37 cellular contexts compared by ENCODE assay signal in genomic region chr2:227595797-227596196, GRCh38. TPM values are rescaled to one million over a fixed set of nuclear protein-coding genes. Genes with fewer than 3 reads are reported as not detected.
"Had no signal": no experiment of that assay in that cellular context is flagged by ENCODE, and none has a peak within 500 bp of the region (broad histone marks: within the 10 kb centered on the region; RNA-seq: fewer than 3 reads in every experiment).

No MANE protein-coding gene starts in this region.

- H3K27ac ChIP-seq: dorsolateral prefrontal cortex, epithelial cell of prostate, foreskin keratinocyte, gastroesophageal sphincter, heart left ventricle, hepatocyte, neural progenitor cell, ovary, psoas muscle, skin epidermis, spleen, testis, tibial artery had no signal

- H3K79me2 ChIP-seq: hepatocyte had no signal

- DNase-seq: dorsolateral prefrontal cortex; effector CD4-positive, alpha-beta T cell; foreskin keratinocyte; heart left ventricle; kidney; mucosa of descending colon; naive thymus-derived CD4-positive, alpha-beta T cell; nucleus accumbens; ovary; posterior cingulate gyrus; psoas muscle; right cardiac atrium; spleen; stimulated activated CD4-positive, alpha-beta T cell treated with anti-CD3 and anti-CD28 coated beads, Interleukin-4, amount 100 ng/mL, for 4 hours; stimulated activated naive CD8-positive, alpha-beta T cell treated with anti-CD3 and anti-CD28 coated beads, Interleukin-15, Interleukin-2, amounts not matched to agents 100 U/mL and 50 U/mL, for 24 hours; substantia nigra; testis; tibial artery had no signal

- H3K27me3 ChIP-seq: hepatocyte, neural progenitor cell, ovary, testis, tibial artery had no signal

- ATAC-seq: esophagus mucosa; foreskin keratinocyte; gastroesophageal sphincter; heart left ventricle; left lobe of liver; mucosa of descending colon; naive thymus-derived CD4-positive, alpha-beta T cell; psoas muscle; right cardiac atrium; stimulated activated memory B cell treated with anti-CD40 and anti-IgM and Interleukin-4, amounts not matched to agents 10 μg/mL and 1 μg/mL and 100 μg/mL, for 72 hours; stimulated activated naive CD8-positive, alpha-beta T cell treated with anti-CD3 and anti-CD28 coated beads, Interleukin-15, Interleukin-2, amounts not matched to agents 100 U/mL and 50 U/mL, for 24 hours had no signal

- H3K4me3 ChIP-seq: dorsolateral prefrontal cortex, gastroesophageal sphincter, heart left ventricle, hepatocyte, lung, mucosa of descending colon, neural progenitor cell, ovary, psoas muscle, skin epidermis, spleen, testis, tibial artery had no signal

- H3K9me3 ChIP-seq: gastroesophageal sphincter, heart left ventricle, mucosa of descending colon, ovary, psoas muscle, spleen, testis, tibial artery had no signal

- H3K27ac Mint-ChIP-seq: memory B cell; mesothelial cell of epicardium; naive thymus-derived CD4-positive, alpha-beta T cell; nephron; neural progenitor cell; stimulated activated memory B cell treated with anti-CD40 and anti-IgM and Interleukin-4, amounts not matched to agents 10 μg/mL and 1 μg/mL and 100 μg/mL, for 72 hours; type B pancreatic cell had no signal

- H3K4me1 Mint-ChIP-seq: stimulated activated memory B cell treated with anti-CD40 and anti-IgM and Interleukin-4, amounts not matched to agents 10 μg/mL and 1 μg/mL and 100 μg/mL, for 72 hours had no signal

- H3K4me3 Mint-ChIP-seq: memory B cell; mesothelial cell of epicardium; naive thymus-derived CD4-positive, alpha-beta T cell; nephron; neural progenitor cell; stimulated activated memory B cell treated with anti-CD40 and anti-IgM and Interleukin-4, amounts not matched to agents 10 μg/mL and 1 μg/mL and 100 μg/mL, for 72 hours; type B pancreatic cell had no signal

- H3K4me1 ChIP-seq: foreskin keratinocyte, gastroesophageal sphincter, heart left ventricle, neural progenitor cell, psoas muscle, spleen, testis, tibial artery had no signal

- H3K9ac ChIP-seq: neural progenitor cell had no signal

- H3K9me3 Mint-ChIP-seq: memory B cell; mesothelial cell of epicardium; nephron; stimulated activated memory B cell treated with anti-CD40 and anti-IgM and Interleukin-4, amounts not matched to agents 10 μg/mL and 1 μg/mL and 100 μg/mL, for 72 hours; type B pancreatic cell had no signal

- H3K36me3 ChIP-seq: gastroesophageal sphincter, heart left ventricle, neural progenitor cell, ovary, spleen, tibial artery had no signal

- H3K4me2 ChIP-seq: hepatocyte, neural progenitor cell had no signal

- FAIRE-seq: colon, kidney had no signal

- H3K36me3 Mint-ChIP-seq: memory B cell; mesothelial cell of epicardium; neural progenitor cell; stimulated activated memory B cell treated with anti-CD40 and anti-IgM and Interleukin-4, amounts not matched to agents 10 μg/mL and 1 μg/mL and 100 μg/mL, for 72 hours; type B pancreatic cell had no signal

RNA-seq across cellular contexts. Expression of gene SCYGR2, which starts 2.9 kb away (rescaled TPM):
- total RNA-seq: cerebellum; dorsolateral prefrontal cortex; esophagus mucosa; fibroblast of lung; foreskin keratinocyte; gastroesophageal sphincter; heart left ventricle; hepatocyte; kidney; left lobe of liver; liver; lung; mesothelial cell of epicardium; mucosa of descending colon; naive thymus-derived CD4-positive, alpha-beta T cell; ovary; psoas muscle; renal cortical epithelial cell; right cardiac atrium; spleen; testis; urinary bladder had no signal
- polyA plus RNA-seq: fibroblast of lung; foreskin keratinocyte; heart left ventricle; hepatocyte; liver; lung; naive thymus-derived CD4-positive, alpha-beta T cell; ovary; psoas muscle; right cardiac atrium; spleen; urinary bladder had no signal

RNA-seq across cellular contexts. Expression of gene SCYGR3, which starts 18.8 kb away (rescaled TPM):
- total RNA-seq: cerebellum; dorsolateral prefrontal cortex; esophagus mucosa; fibroblast of lung; foreskin keratinocyte; gastroesophageal sphincter; heart left ventricle; hepatocyte; kidney; left lobe of liver; liver; lung; mesothelial cell of epicardium; mucosa of descending colon; naive thymus-derived CD4-positive, alpha-beta T cell; ovary; psoas muscle; renal cortical epithelial cell; right cardiac atrium; spleen; testis; urinary bladder had no signal
- polyA plus RNA-seq: fibroblast of lung; foreskin keratinocyte; heart left ventricle; hepatocyte; liver; lung; naive thymus-derived CD4-positive, alpha-beta T cell; ovary; psoas muscle; right cardiac atrium; spleen; urinary bladder had no signal

RNA-seq across cellular contexts. Expression of gene SCYGR4, which starts 21.5 kb away (rescaled TPM):
- total RNA-seq: cerebellum; esophagus mucosa; fibroblast of lung; foreskin keratinocyte; heart left ventricle; hepatocyte; kidney; left lobe of liver; liver; lung; mesothelial cell of epicardium; mucosa of descending colon; naive thymus-derived CD4-positive, alpha-beta T cell; ovary; psoas muscle; renal cortical epithelial cell; right cardiac atrium; spleen; testis; urinary bladder had no signal
- polyA plus RNA-seq: fibroblast of lung; foreskin keratinocyte; heart left ventricle; hepatocyte; liver; lung; naive thymus-derived CD4-positive, alpha-beta T cell; ovary; psoas muscle; right cardiac atrium; urinary bladder had no signal
